In genomic region chr11:67805256-67806126, GRCh38 we compare ENCODE assay signal across 8 cellular contexts.
DNase-seq lines count a peak whose midpoint lies in the region; ATAC-seq and TF ChIP-seq lines count a peak whose summit lies in the region.
"Not testable (repeated sequence)": the region's sequence is repeated elsewhere in the genome, so short reads cannot be mapped to it uniquely, and the experiment has no call there.

No MANE protein-coding gene starts in this region.

- not testable (repeated sequence) for H3K4me1 ChIP-seq in HEK293 (ENCODE audit: control insufficient read depth, insufficient read depth, low read length); neural progenitor cell

- H3K79me2 ChIP-seq in neural progenitor cell (ENCODE audit: low read depth), result not testable (repeated sequence)

- H3K4me3 Mint-ChIP-seq in activated naive CD4-positive, alpha-beta T cell treated with anti-CD3 and anti-CD28 coated beads for 36 hours, result peak overlapping the region; percentile 91
- peak overlapping the region; percentile 90 for H3K4me3 Mint-ChIP-seq in neural progenitor cell
- peak overlapping the region; percentile 92 to 93 for H3K4me3 Mint-ChIP-seq in stimulated activated naive CD8-positive, alpha-beta T cell treated with anti-CD3 and anti-CD28 coated beads, Interleukin-15, amount 100 ng/mL, for 72 hours

- POLR2A ChIA-PET in HEK293 (lab: Yijun Ruan, JAX), result interaction anchor here (0.6 kb wide), 1 partner anchor 33 kb away, joined by 3 read pairs; no protein-coding TSS in a partner anchor

- peak; percentile 96 for DNase-seq in EL
- DNase-seq in NCI-H1048 (lab: John Stamatoyannopoulos, UW), result peak; percentile 82
- peak; percentile 97 for DNase-seq in SK-N-DZ (ENCODE audit: low spot score)
- peak; percentile 99 for DNase-seq in activated naive CD4-positive, alpha-beta T cell treated with anti-CD3 and anti-CD28 coated beads for 36 hours
- peak; percentile 88 for DNase-seq in foreskin melanocyte
- peak; percentile 96 for DNase-seq in neural progenitor cell (ENCODE audit: low spot score)
- peak; percentile 99 for DNase-seq in stimulated activated naive CD8-positive, alpha-beta T cell treated with anti-CD3 and anti-CD28 coated beads, Interleukin-15, amount 100 ng/mL, for 72 hours

- H2AFZ ChIP-seq in neural progenitor cell (replicated peaks), result peak overlapping the region; percentile 72

- not testable (repeated sequence) for H3K9me3 Mint-ChIP-seq in activated naive CD4-positive, alpha-beta T cell treated with anti-CD3 and anti-CD28 coated beads for 36 hours; neural progenitor cell; stimulated activated naive CD8-positive, alpha-beta T cell treated with anti-CD3 and anti-CD28 coated beads, Interleukin-15, amount 100 ng/mL, for 72 hours

- H3K27ac Mint-ChIP-seq in activated naive CD4-positive, alpha-beta T cell treated with anti-CD3 and anti-CD28 coated beads for 36 hours, result peak overlapping the region; percentile 93
- peak overlapping the region; percentile 69 for H3K27ac Mint-ChIP-seq in neural progenitor cell
- peak overlapping the region; percentile 97 for H3K27ac Mint-ChIP-seq in stimulated activated naive CD8-positive, alpha-beta T cell treated with anti-CD3 and anti-CD28 coated beads, Interleukin-15, amount 100 ng/mL, for 72 hours

- not testable (repeated sequence) for H4K20me1 ChIP-seq in neural progenitor cell (ENCODE audit: low read depth)

- not testable (repeated sequence) for H3F3A ChIP-seq in neural progenitor cell (ENCODE audit: low read depth)

- not testable (repeated sequence) for H3K9me3 ChIP-seq in HEK293 (ENCODE audit: control insufficient read depth, insufficient read depth, low read depth, low read length); neural progenitor cell (ENCODE audit: low read depth)

- peak; percentile 98 for ATAC-seq in stimulated activated naive CD8-positive, alpha-beta T cell treated with anti-CD3 and anti-CD28 coated beads, Interleukin-15, amount 100 ng/mL, for 72 hours

- peak overlapping the region; percentile 84 for H3K4me2 ChIP-seq in neural progenitor cell

- TF ChIP-seq CTCF in HEK293 (tag by site-specific recombination; IDR thresholded peaks at IDR 0.05); neural progenitor cell (IDR thresholded peaks at IDR 0.05): not testable (repeated sequence)

- H3K27me3 ChIP-seq in neural progenitor cell, result not testable (repeated sequence)

- H3K27me3 Mint-ChIP-seq in activated naive CD4-positive, alpha-beta T cell treated with anti-CD3 and anti-CD28 coated beads for 36 hours (ENCODE audit: low read depth); neural progenitor cell (ENCODE audit: insufficient read depth, low read depth); stimulated activated naive CD8-positive, alpha-beta T cell treated with anti-CD3 and anti-CD28 coated beads, Interleukin-15, amount 100 ng/mL, for 72 hours: not testable (repeated sequence)

- H3K36me3 ChIP-seq in HEK293 (ENCODE audit: control insufficient read depth in 2 of 2, insufficient read depth in 1 of 2, low read length in 2 of 2); neural progenitor cell: not testable (repeated sequence)

- CTCF ChIA-PET in HEK293 (lab: Yijun Ruan, JAX); activated naive CD4-positive, alpha-beta T cell treated with anti-CD3 and anti-CD28 coated beads for 36 hours (lab: Charles Lee): not testable (repeated sequence)

- peak overlapping the region; percentile 68 for H3K4me3 ChIP-seq in HEK293 (ENCODE audit: low read depth, low read length)
- peak overlapping the region; percentile 74 for H3K4me3 ChIP-seq in neural progenitor cell

- H3K27ac ChIP-seq in HEK293 (ENCODE audit: extremely low read depth, low read depth, low read length); neural progenitor cell: not testable (repeated sequence)

- peaks cover 25% of the 10 kb centered on the region for H3K4me1 Mint-ChIP-seq in activated naive CD4-positive, alpha-beta T cell treated with anti-CD3 and anti-CD28 coated beads for 36 hours (ENCODE audit: low read depth)
- peaks cover 19% of the 10 kb centered on the region for H3K4me1 Mint-ChIP-seq in neural progenitor cell
- peaks cover 34% of the 10 kb centered on the region for H3K4me1 Mint-ChIP-seq in stimulated activated naive CD8-positive, alpha-beta T cell treated with anti-CD3 and anti-CD28 coated beads, Interleukin-15, amount 100 ng/mL, for 72 hours

- H3K36me3 Mint-ChIP-seq in activated naive CD4-positive, alpha-beta T cell treated with anti-CD3 and anti-CD28 coated beads for 36 hours (ENCODE audit: low read depth); neural progenitor cell: not testable (repeated sequence)

- intact Hi-C loops in activated naive CD4-positive, alpha-beta T cell treated with anti-CD3 and anti-CD28 coated beads for 36 hours (cut with micrococcal nuclease), result loop anchor here (1.0 to 10.0 kb wide), 5 partner anchors 175 to 1131 kb away; partner anchors contain the start of genes NDUFS8, PPP1CA, RBM4B and TBC1D10C

- H3K9ac ChIP-seq in neural progenitor cell, result not testable (repeated sequence)

TF ChIP-seq in HEK293, 187 proteins besides CTCF, POLR2A, EP300 and RAD21:
- 0 out of 2 replicates have a peak, but pooled peaks have one; percentile 42 for TF ChIP-seq KLF9 (tag by site-specific recombination; IDR thresholded peaks at IDR 0.05; ENCODE audit: low read depth)
- peak; percentile 68; the same call in 1 of the 2 replicates for TF ChIP-seq ZBTB48 (tag by site-specific recombination; IDR thresholded peaks at IDR 0.05)
- TF ChIP-seq KLF8 (tag by site-specific recombination; IDR thresholded peaks at IDR 0.05), result peak; percentile 87
- peak; percentile 81 for TF ChIP-seq IKZF3 (tag by site-specific recombination; IDR thresholded peaks at IDR 0.05)
- TF ChIP-seq SP3 (tag by site-specific recombination; IDR thresholded peaks at IDR 0.05), result peak; percentile 89
- TF ChIP-seq GLIS2 (tag by site-specific recombination; IDR thresholded peaks at IDR 0.05), result peak; percentile 90
- TF ChIP-seq PATZ1 (tag by site-specific recombination; IDR thresholded peaks at IDR 0.05), result peak; percentile 80
- TF ChIP-seq EGR2 (tag by site-specific recombination; IDR thresholded peaks at IDR 0.05; ENCODE audit: low read depth), result 0 out of 2 replicates have a peak, but pooled peaks have one; percentile 36
- peak; percentile 82 for TF ChIP-seq SP2 (tag by site-specific recombination; IDR thresholded peaks at IDR 0.05)
- peak; percentile 41; the same call in 1 of the 2 replicates for TF ChIP-seq ZFHX2 (tag by site-specific recombination; conservative IDR thresholded peaks at IDR 0.05)
- TF ChIP-seq KLF1 (tag by site-specific recombination; IDR thresholded peaks at IDR 0.05), result peak; percentile 37; the same call in 1 of the 2 replicates
- TF ChIP-seq PRDM10 (tag by site-specific recombination; IDR thresholded peaks at IDR 0.05), result peak; percentile 38
- TF ChIP-seq KLF10 (tag by site-specific recombination; IDR thresholded peaks at IDR 0.05), result peak; percentile 62
- TF ChIP-seq GLIS1 (tag by site-specific recombination; IDR thresholded peaks at IDR 0.05), result peak; percentile 32
TF ChIP-seq in HEK293: peak in this region for 14; not testable (repeated sequence) for 173.
